1 cellular context compared by ENCODE assay signal in the genomic region with DNA sequence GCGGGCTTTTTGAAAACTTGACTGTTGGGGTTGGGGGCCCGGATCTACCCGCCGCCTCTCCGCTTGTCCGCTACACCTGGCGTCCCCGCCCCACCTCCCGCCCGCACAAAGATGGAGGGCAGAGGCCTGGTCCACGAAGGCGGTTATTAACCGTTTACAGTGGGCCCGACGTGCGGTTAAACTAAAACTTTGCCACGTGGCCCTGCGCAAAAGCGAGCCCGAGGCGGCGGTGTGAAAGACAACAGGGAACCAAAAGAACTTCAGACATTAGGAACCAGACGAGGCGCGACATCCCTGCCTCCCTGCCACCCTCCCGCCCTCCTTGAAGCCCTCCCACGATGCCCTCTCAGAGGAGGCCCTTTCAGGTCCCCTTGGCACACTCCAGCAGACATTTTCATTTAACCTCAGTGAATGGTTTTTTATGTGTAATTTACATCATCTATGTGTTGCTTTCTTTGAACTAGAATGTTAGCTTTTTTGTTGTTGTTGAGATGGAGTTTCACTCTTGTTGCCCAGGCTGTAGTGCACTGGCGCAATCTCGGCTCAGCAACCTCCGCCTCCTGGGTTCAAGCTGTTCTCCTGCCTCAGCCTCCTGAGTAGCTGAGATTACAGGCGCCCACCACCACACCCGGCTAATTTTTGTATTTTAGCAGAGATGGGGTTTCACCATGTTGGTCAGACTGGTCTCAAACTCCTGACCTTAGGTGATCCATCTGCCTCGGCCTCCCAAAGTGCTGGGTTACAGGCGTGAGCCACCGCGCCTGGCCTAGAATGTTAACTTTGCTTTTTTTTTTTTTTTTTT.
TF ChIP-seq lines count a peak whose summit lies in the region.

No MANE protein-coding gene starts in this region.

TF ChIP-seq in SK-N-SH, 30 proteins besides CTCF, POLR2A, EP300 and RAD21 (continued from another document):
- TF ChIP-seq YY1 (IDR thresholded peaks at IDR 0.05; ENCODE audit: low read depth) = peak; percentile 82
